In the genomic region with DNA sequence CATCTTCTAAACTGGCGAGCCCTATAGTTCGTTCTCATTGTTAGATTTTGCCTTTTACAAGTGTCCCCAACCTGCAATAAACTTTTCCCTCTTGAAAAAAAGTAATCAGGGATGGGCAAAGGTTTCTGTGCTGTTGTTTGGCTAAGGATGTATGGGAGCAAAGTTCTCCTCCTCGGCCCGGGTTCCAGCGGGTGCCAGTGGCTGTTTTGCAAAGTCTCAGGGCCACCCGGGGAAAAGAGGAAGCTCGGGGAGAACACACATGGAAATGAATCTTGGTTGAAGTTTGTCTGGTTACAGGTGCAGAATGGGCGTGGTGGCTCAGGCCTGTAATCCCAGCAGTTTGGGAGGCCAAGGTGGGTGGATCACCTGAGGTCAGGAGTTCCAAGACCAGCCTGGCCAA, we compare ENCODE assay signal across 19 cellular contexts.
A peak's percentile ranks its signal among the peaks of the same experiment; 100 is the strongest.
DNase-seq lines count a peak whose midpoint lies in the region; ATAC-seq, FAIRE-seq and TF ChIP-seq lines count a peak whose summit lies in the region.
"Had no signal": no experiment of that assay in that cellular context is flagged by ENCODE, and none has a peak within 500 bp of the region (broad histone marks: within the 10 kb centered on the region; RNA-seq: fewer than 3 reads in every experiment).

No MANE protein-coding gene starts in this region.

- H3K4me3 ChIP-seq in Peyer's patch (no peak overlapping the region), hepatocyte (no peak overlapping the region), small intestine (ENCODE audit: low read depth in 1 of 2, low read length in 2 of 2) (no peak overlapping the region), endodermal cell (ENCODE audit: low read length) (no peak overlapping the region)
- H3K4me3 ChIP-seq: PC-9 had no signal

- FAIRE-seq in small intestine (lab: Jason Lieb, UNC): no peak
- FAIRE-seq: GM19239 had no signal

- no peak overlapping the region for H3K4me3 Mint-ChIP-seq in endodermal cell
- H3K4me3 Mint-ChIP-seq: CD14-positive monocyte, IgD-negative memory B cell had no signal

- H3K9me2 ChIP-seq in hepatocyte (replicated peaks; ENCODE audit: insufficient read depth): no peaks in the 10 kb centered on the region

- no peak for TF ChIP-seq CTCF in Peyer's patch (IDR thresholded peaks at IDR 0.05)
- TF ChIP-seq CTCF in hepatocyte (IDR thresholded peaks at IDR 0.05; ENCODE audit: poor library complexity): no peak
- no peak for TF ChIP-seq CTCF in endodermal cell (conservative IDR thresholded peaks at IDR 0.05)

- H3K27me3 ChIP-seq in Peyer's patch: no peaks in the 10 kb centered on the region
- H3K27me3 ChIP-seq in hepatocyte: no peaks in the 10 kb centered on the region
- H3K27me3 ChIP-seq in small intestine (ENCODE audit: control insufficient read depth in 2 of 2, insufficient read depth in 2 of 2, low read length in 2 of 2): no peaks in the 10 kb centered on the region
- H3K27me3 ChIP-seq in endodermal cell (ENCODE audit: control insufficient read depth, insufficient read depth, low read length, poor library complexity, severe bottlenecking): no peaks in the 10 kb centered on the region

- no peak overlapping the region for H3K9ac ChIP-seq in endodermal cell (ENCODE audit: extremely low read depth, low read length, poor library complexity, severe bottlenecking)

- no peak for TF ChIP-seq POLR2A in Peyer's patch (IDR thresholded peaks at IDR 0.05)

- peak overlapping the region; percentile 53 for H3K4me2 ChIP-seq in hepatocyte
- H3K4me2 ChIP-seq: PC-9 had no signal

- H2AFZ ChIP-seq in hepatocyte: no peak overlapping the region
- H2AFZ ChIP-seq: PC-9 had no signal

- WGBS in hepatocyte (ENCODE audit: low lambda C conversion rate, missing lambda C conversion rate): 61% methylated on average over 8 of the region's 8 CpGs
- WGBS in small intestine, 3 donors: 10 to 57% (median 39%) methylated on average over 8 of the region's 8 CpGs
- 96 to 100% methylated on average over 2 to 8 of the region's 8 CpGs for WGBS in endodermal cell (ENCODE audit: insufficient coverage in 1 of 2, insufficient read length in 1 of 2), 2 experiments

- peaks cover 2% of the 10 kb centered on the region for H3K9me3 Mint-ChIP-seq in endodermal cell
- H3K9me3 Mint-ChIP-seq: IgD-negative memory B cell had no signal

- H3K27ac Mint-ChIP-seq in endodermal cell: no peak overlapping the region
- H3K27ac Mint-ChIP-seq: CD14-positive monocyte had no signal

- H3K9me3 ChIP-seq in Peyer's patch: no peaks in the 10 kb centered on the region
- no peaks in the 10 kb centered on the region for H3K9me3 ChIP-seq in hepatocyte (ENCODE audit: low read depth)
- no peaks in the 10 kb centered on the region for H3K9me3 ChIP-seq in small intestine (ENCODE audit: control insufficient read depth, low read depth)
- no peaks in the 10 kb centered on the region for H3K9me3 ChIP-seq in endodermal cell (ENCODE audit: control insufficient read depth, low read length)

- H3K79me2 ChIP-seq in hepatocyte: no peaks in the 10 kb centered on the region

- peaks cover 2% of the 10 kb centered on the region for H3K27me3 Mint-ChIP-seq in endodermal cell (ENCODE audit: insufficient read depth)
- H3K27me3 Mint-ChIP-seq: IgD-negative memory B cell had no signal

- ATAC-seq in GM18517 (IDR thresholded peaks at IDR 0.05; ENCODE audit: unreplicated experiment) (no peak), GM18498 (IDR thresholded peaks at IDR 0.05; ENCODE audit: unreplicated experiment) (no peak)

- H4K20me1 ChIP-seq in hepatocyte (ENCODE audit: insufficient read depth, poor library complexity, severe bottlenecking): no peaks in the 10 kb centered on the region

- peaks cover 31% of the 10 kb centered on the region for H3K4me1 Mint-ChIP-seq in endodermal cell
- H3K4me1 Mint-ChIP-seq: IgD-negative memory B cell had no signal

- peak overlapping the region in 3 of 4 donors; percentile 32 to 73 (median 68) for H3K27ac ChIP-seq in Peyer's patch
- peak overlapping the region; percentile 60 for H3K27ac ChIP-seq in hepatocyte
- peak overlapping the region in 1 of 2 donors; percentile 77 for H3K27ac ChIP-seq in small intestine (ENCODE audit: low read depth in 1 of 2, low read length in 1 of 2)
- H3K27ac ChIP-seq in endodermal cell (ENCODE audit: low read depth, low read length): no peak overlapping the region
- H3K27ac ChIP-seq: PC-9 had no signal

- H3K36me3 Mint-ChIP-seq in endodermal cell (ENCODE audit: low read depth): no peaks in the 10 kb centered on the region

- H3K4me1 ChIP-seq in Peyer's patch (peaks cover 0 to 28% (median 0%) of the 10 kb centered on the region in 4 donors), hepatocyte (ENCODE audit: insufficient read depth) (peaks cover 15% of the 10 kb centered on the region), small intestine (ENCODE audit: control insufficient read depth in 2 of 2, insufficient read depth in 1 of 2, low read depth in 1 of 2, low read length in 1 of 2) (peaks cover 3 to 10% of the 10 kb centered on the region in 2 donors), endodermal cell (ENCODE audit: control insufficient read depth, insufficient read depth, low read length) (peaks cover 2% of the 10 kb centered on the region)

- DNase-seq in HuH-7 (ENCODE audit: low spot score) (peak; percentile 69), Peyer's patch (peak in 2 of 3 donors; percentile 57 to 69), hepatocyte (ENCODE audit: low spot score) (peak; percentile 47), small intestine (peak; percentile 89), endodermal cell (no peak)
- DNase-seq: ACHN, AML-193, DMS153, NCI-H1048, NCI-H146, NCI-H2081, NCI-H510A, NCI-H774, PC-9 had no signal

- no peaks in the 10 kb centered on the region for H3K36me3 ChIP-seq in Peyer's patch
- H3K36me3 ChIP-seq in hepatocyte (replicated peaks; ENCODE audit: insufficient read depth, low read depth): no peaks in the 10 kb centered on the region
- H3K36me3 ChIP-seq in small intestine (ENCODE audit: control insufficient read depth in 2 of 2, insufficient read depth in 2 of 2, low read length in 2 of 2): no peaks in the 10 kb centered on the region
- no peaks in the 10 kb centered on the region for H3K36me3 ChIP-seq in endodermal cell (ENCODE audit: control insufficient read depth, insufficient read depth, low read length)
